In the genomic region with DNA sequence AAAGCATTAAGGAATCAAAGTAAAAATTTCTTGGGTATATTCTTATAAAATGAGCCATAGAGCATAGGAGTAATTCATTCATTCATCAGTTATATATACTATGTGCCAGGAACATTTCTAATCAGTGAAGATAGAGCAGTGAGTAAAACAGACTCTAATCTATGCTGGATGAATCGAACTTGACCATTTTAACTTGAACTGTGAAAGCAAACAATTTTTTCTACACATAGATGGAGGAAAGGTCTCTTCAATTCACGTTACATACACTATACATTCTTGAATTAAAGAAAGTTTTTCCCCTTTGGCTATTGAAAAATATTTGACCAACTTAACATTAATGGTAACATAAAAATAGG, we compare ENCODE assay signal across 8 cellular contexts. TPM values are rescaled to one million over a fixed set of nuclear protein-coding genes. Genes with fewer than 3 reads are reported as not detected.
DNase-seq lines count a peak whose midpoint lies in the region; ATAC-seq and TF ChIP-seq lines count a peak whose summit lies in the region.

No MANE protein-coding gene starts in this region.

- CTCF ChIA-PET in activated CD4-positive, alpha-beta memory T cell treated with anti-CD3 and anti-CD28 coated beads for 36 hours (lab: Charles Lee) = interaction anchor here (1.5 kb wide), 1 partner anchor 56 kb away, joined by 8 read pairs; no protein-coding TSS in a partner anchor

- TF ChIP-seq POLR2A in spleen (IDR thresholded peaks at IDR 0.05) = no peak

- no peaks in the 10 kb centered on the region for H3K9me3 ChIP-seq in spleen

- intact Hi-C loops in activated CD4-positive, alpha-beta memory T cell treated with anti-CD3 and anti-CD28 coated beads for 36 hours (cut with micrococcal nuclease) = loop anchor here (5.0 kb wide), 2 partner anchors 95 to 800 kb away; partner anchors contain the start of genes CEP85 and TMEM50A
- intact Hi-C loops in spleen (cut with DNase I; ENCODE audit: low total_unique reads) = no loop called here

- POLR2A ChIA-PET in activated CD4-positive, alpha-beta memory T cell treated with anti-CD3 and anti-CD28 coated beads for 36 hours (lab: Charles Lee) = interaction anchor here (0.5 to 0.9 kb wide), 2 partner anchors 180 to 502 kb away, joined by 3 read pairs; partner anchors contain the start of gene RUNX3

- peak overlapping the region; percentile 86 for H3K4me3 Mint-ChIP-seq in T-helper 2 cell treated with Interferon-gamma antibody and Interleukin-4, amounts not matched to agents 5 μg/mL and 100 μg/mL, for 36 hours
- H3K4me3 Mint-ChIP-seq in activated CD4-positive, alpha-beta memory T cell treated with anti-CD3 and anti-CD28 coated beads for 36 hours = peak overlapping the region; percentile 80

- no peak for DNase-seq in T-helper 2 cell treated with Interferon-gamma antibody and Interleukin-4, amounts not matched to agents 5 μg/mL and 100 μg/mL, for 36 hours (ENCODE audit: low spot score)
- DNase-seq in T-helper 2 cell (no peak), globus pallidus (ENCODE audit: low spot score) (peak; percentile 29), spleen (no peak), NCI-H82 treated with DMSO at 0.1 percent for 48 hours (lab: John Stamatoyannopoulos, UW; ENCODE audit: unreplicated experiment) (no peak)
- no peak for DNase-seq in activated CD4-positive, alpha-beta memory T cell treated with anti-CD3 and anti-CD28 coated beads for 36 hours

- H3K4me1 ChIP-seq in spleen = peaks cover 31 to 68% (median 61%) of the 10 kb centered on the region in 6 donors

- H3K27ac ChIP-seq in spleen = peak overlapping the region in 3 of 8 donors; percentile 95 to 96 (median 95)

- 57 to 71% (median 62%) methylated on average over 2 of the region's 2 CpGs for WGBS in spleen, 5 donors

- no peaks in the 10 kb centered on the region for H3K27me3 ChIP-seq in spleen (replicated peaks in 1 of 7)

- no peak for TF ChIP-seq CTCF in spleen (IDR thresholded peaks at IDR 0.05 in 8 of 11, conservative IDR thresholded peaks at IDR 0.05 in 3 of 11)

- peaks cover 16% of the 10 kb centered on the region for H3K36me3 Mint-ChIP-seq in T-helper 2 cell treated with Interferon-gamma antibody and Interleukin-4, amounts not matched to agents 5 μg/mL and 100 μg/mL, for 36 hours (ENCODE audit: low read depth)
- peaks cover 2% of the 10 kb centered on the region for H3K36me3 Mint-ChIP-seq in activated CD4-positive, alpha-beta memory T cell treated with anti-CD3 and anti-CD28 coated beads for 36 hours

- H3K9me3 Mint-ChIP-seq in T-helper 2 cell treated with Interferon-gamma antibody and Interleukin-4, amounts not matched to agents 5 μg/mL and 100 μg/mL, for 36 hours = no peaks in the 10 kb centered on the region
- H3K9me3 Mint-ChIP-seq in activated CD4-positive, alpha-beta memory T cell treated with anti-CD3 and anti-CD28 coated beads for 36 hours = no peaks in the 10 kb centered on the region

- H3K27me3 Mint-ChIP-seq in T-helper 2 cell treated with Interferon-gamma antibody and Interleukin-4, amounts not matched to agents 5 μg/mL and 100 μg/mL, for 36 hours (ENCODE audit: low read depth) = no peaks in the 10 kb centered on the region
- no peaks in the 10 kb centered on the region for H3K27me3 Mint-ChIP-seq in activated CD4-positive, alpha-beta memory T cell treated with anti-CD3 and anti-CD28 coated beads for 36 hours

- peaks cover 0 to 2% (median 0%) of the 10 kb centered on the region in 6 donors for H3K36me3 ChIP-seq in spleen

- peak overlapping the region in 5 of 8 donors; percentile 74 to 100 (median 90) for H3K4me3 ChIP-seq in spleen

- ATAC-seq in HG02759 (IDR thresholded peaks at IDR 0.05; ENCODE audit: unreplicated experiment) (no peak), GM19035 (IDR thresholded peaks at IDR 0.05; ENCODE audit: unreplicated experiment) (no peak)

- no peak overlapping the region for H3K27ac Mint-ChIP-seq in T-helper 2 cell treated with Interferon-gamma antibody and Interleukin-4, amounts not matched to agents 5 μg/mL and 100 μg/mL, for 36 hours
- H3K27ac Mint-ChIP-seq in activated CD4-positive, alpha-beta memory T cell treated with anti-CD3 and anti-CD28 coated beads for 36 hours = peak overlapping the region; percentile 11

- H3K4me1 Mint-ChIP-seq in T-helper 2 cell treated with Interferon-gamma antibody and Interleukin-4, amounts not matched to agents 5 μg/mL and 100 μg/mL, for 36 hours (ENCODE audit: low read depth) = peaks cover 58% of the 10 kb centered on the region
- H3K4me1 Mint-ChIP-seq in activated CD4-positive, alpha-beta memory T cell treated with anti-CD3 and anti-CD28 coated beads for 36 hours (ENCODE audit: low read depth) = peaks cover 56% of the 10 kb centered on the region

RNA-seq across cellular contexts. Expression of gene MACO1, which starts 1.6 kb away (rescaled TPM):
- total RNA-seq in activated CD4-positive, alpha-beta memory T cell treated with anti-CD3 and anti-CD28 coated beads for 36 hours = 10 to 100 TPM; 11.0 to 11.4 TPM
- total RNA-seq in spleen = 10 to 100 TPM; 14.3 to 21.0 (median 19.2) TPM
- 1 to 10 TPM; 6.9 to 9.7 (median 7.4) TPM for polyA plus RNA-seq in spleen

RNA-seq across cellular contexts. Expression of gene RHCE, which starts 11.7 kb away (rescaled TPM):
- total RNA-seq in activated CD4-positive, alpha-beta memory T cell treated with anti-CD3 and anti-CD28 coated beads for 36 hours = under 1 TPM; 0.44 to 0.45 TPM
- 1 to 10 TPM in 1 of 7 donors, under 1 TPM in 5, not detected in 1; 0.41 to 7.1 (median 0.60) TPM for total RNA-seq in spleen
- polyA plus RNA-seq in spleen = under 1 TPM in 2 of 3 donors, not detected in 1; 0.13 to 0.21 TPM
